16 cellular contexts compared by ENCODE assay signal in the genomic region with DNA sequence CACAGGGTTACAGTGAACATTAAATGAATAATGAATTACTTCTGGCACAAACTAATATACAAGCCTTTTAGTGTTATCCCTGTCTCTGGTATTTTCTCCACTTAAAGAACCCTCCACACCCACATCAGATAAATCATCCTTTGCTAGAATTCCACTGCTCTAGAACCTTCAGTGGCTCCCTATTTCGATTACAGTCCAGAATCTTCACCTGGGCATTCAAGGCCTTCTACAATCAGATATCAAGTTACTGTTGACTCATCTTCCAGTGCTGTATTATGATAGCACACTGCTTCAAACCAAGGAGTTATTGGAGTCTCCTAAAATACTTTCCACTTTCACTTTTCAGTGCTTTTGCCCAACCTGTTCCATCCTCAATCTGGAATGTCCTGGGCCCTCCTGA. TPM values are rescaled to one million over a fixed set of nuclear protein-coding genes. Genes with fewer than 3 reads are reported as not detected.
DNase-seq lines count a peak whose midpoint lies in the region; ATAC-seq and TF ChIP-seq lines count a peak whose summit lies in the region.
"Had no signal": no experiment of that assay in that cellular context is flagged by ENCODE, and none has a peak within 500 bp of the region (broad histone marks: within the 10 kb centered on the region; RNA-seq: fewer than 3 reads in every experiment).

No MANE protein-coding gene starts in this region.

- no peak overlapping the region for H2AFZ ChIP-seq in HCT116 (ENCODE audit: low read depth, low read length, poor library complexity, severe bottlenecking)
- H2AFZ ChIP-seq: GM23338 had no signal

- no peaks in the 10 kb centered on the region for H3K27me3 ChIP-seq in HCT116 (ENCODE audit: insufficient read depth, low read length)

- no peaks in the 10 kb centered on the region for H3K9me2 ChIP-seq in HCT116 (ENCODE audit: insufficient read depth)

- BruUV-seq in HCT116 (replicated peaks; lab: Mats Ljungman, UMichigan) = TSS peak; percentile 24

- H3K36me3 ChIP-seq in HCT116 (ENCODE audit: control insufficient read depth in 1 of 2, insufficient read depth in 2 of 2, low read length in 2 of 2) = no peaks in the 10 kb centered on the region
- H3K36me3 ChIP-seq: BLaER1 had no signal

- intact Hi-C loops in HCT116 (cut with micrococcal nuclease) = no loop called here

- H3K4me2 ChIP-seq in HCT116 (ENCODE audit: low read length) = no peak overlapping the region
- H3K4me2 ChIP-seq: BLaER1, GM23338 had no signal

- no peaks in the 10 kb centered on the region for H3K9me3 ChIP-seq in HCT116 (ENCODE audit: control insufficient read depth in 1 of 2, insufficient read depth in 1 of 2, low read depth in 1 of 2, low read length in 2 of 2)
- H3K9me3 ChIP-seq: BLaER1 had no signal

- POLR2A ChIA-PET in HCT116 (lab: Charles Lee) = no interaction called here

- CTCF ChIA-PET in HCT116 (lab: Charles Lee) = no interaction called here

- TF ChIP-seq RAD21 in HCT116 (IDR thresholded peaks at IDR 0.05; ENCODE audit: low read depth) = no peak

- no peak overlapping the region for H3K27ac ChIP-seq in HCT116 (ENCODE audit: low read depth, low read length)
- H3K27ac ChIP-seq: 22Rv1, BLaER1 had no signal

- H3K4me3 ChIP-seq in HCT116 (replicated peaks in 1 of 2; ENCODE audit: low read depth in 1 of 2, low read length in 2 of 2) = no peak overlapping the region
- H3K4me3 ChIP-seq in epithelial cell of esophagus (ENCODE audit: low read length) = no peak overlapping the region
- H3K4me3 ChIP-seq: BLaER1, GM23338 had no signal

- no peak for TF ChIP-seq CTCF in HCT116 (IDR thresholded peaks at IDR 0.05 in 2 of 3, conservative IDR thresholded peaks at IDR 0.05 in 1 of 3; ENCODE audit: borderline replicate concordance in 1 of 3, insufficient read depth in 1 of 3, low read depth in 2 of 3, low read length in 2 of 3)
- no peak for TF ChIP-seq CTCF in epithelial cell of esophagus (IDR thresholded peaks at IDR 0.05; ENCODE audit: insufficient read depth, low read depth, low read length, missing control alignments)

- no peak for ATAC-seq in HCT116
- no peak for ATAC-seq in GM19395 (IDR thresholded peaks at IDR 0.05; ENCODE audit: unreplicated experiment)
- ATAC-seq in GM18519 (IDR thresholded peaks at IDR 0.05; ENCODE audit: low FRiP score, unreplicated experiment) = no peak
- no peak for ATAC-seq in GM21529 (IDR thresholded peaks at IDR 0.05; ENCODE audit: unreplicated experiment)
- ATAC-seq: GM23338 had no signal

- peaks cover 0 to 17% of the 10 kb centered on the region in 2 experiments; a peak in 3 of 4 replicates for H3K4me1 ChIP-seq in HCT116 (ENCODE audit: control insufficient read depth in 1 of 2, insufficient read depth in 2 of 2, low read length in 2 of 2)

- TF ChIP-seq POLR2A in HCT116 (IDR thresholded peaks at IDR 0.05; ENCODE audit: borderline replicate concordance, extremely low read depth, insufficient read depth, insufficient read length) = no peak

- no peaks in the 10 kb centered on the region for H3K79me2 ChIP-seq in HCT116 (ENCODE audit: insufficient read depth, low read length)

- DNase-seq in DMS53 (lab: John Stamatoyannopoulos, UW) (peak; percentile 20), DMS53 treated with DMSO at 0.1 percent for 48 hours (lab: John Stamatoyannopoulos, UW; ENCODE audit: unreplicated experiment) (no peak), HCT116 (ENCODE audit: low read depth, low spot score) (no peak), OCI-M1 (lab: John Stamatoyannopoulos, UW) (peak; percentile 19), epithelial cell of esophagus (ENCODE audit: low read depth) (peak; percentile 16)
- DNase-seq: AML-193; CD4-positive, CD25-positive, alpha-beta regulatory T cell; DMS79; H7 had no signal

- no peaks in the 10 kb centered on the region for H4K20me1 ChIP-seq in HCT116 (ENCODE audit: insufficient read depth)
- H4K20me1 ChIP-seq: BLaER1 had no signal

- RAD21 ChIA-PET in HCT116 (lab: Charles Lee; ENCODE audit: low non-redundant PET in 1 of 2, low total read pairs in 2 of 2, uncharacterized antibody in 2 of 2, unreplicated experiment in 2 of 2) = no interaction called here

- H3K9ac ChIP-seq in HCT116 (ENCODE audit: low read length) = no peak overlapping the region
- H3K9ac ChIP-seq: BLaER1 had no signal

TF ChIP-seq in HCT116, 20 proteins besides CTCF, POLR2A, EP300 and RAD21:
- TF ChIP-seq, protein P1, sequence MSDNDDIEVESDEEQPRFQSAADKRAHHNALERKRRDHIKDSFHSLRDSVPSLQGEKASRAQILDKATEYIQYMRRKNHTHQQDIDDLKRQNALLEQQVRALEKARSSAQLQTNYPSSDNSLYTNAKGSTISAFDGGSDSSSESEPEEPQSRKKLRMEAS (IDR thresholded peaks at IDR 0.05) = no peak
- no peak for TF ChIP-seq POLR2AphosphoS5 (IDR thresholded peaks at IDR 0.05; ENCODE audit: low read depth, low read length)
- no peak for TF ChIP-seq ZNF274 (IDR thresholded peaks at IDR 0.05; ENCODE audit: low read depth, low read length)
- TF ChIP-seq, protein P2, sequence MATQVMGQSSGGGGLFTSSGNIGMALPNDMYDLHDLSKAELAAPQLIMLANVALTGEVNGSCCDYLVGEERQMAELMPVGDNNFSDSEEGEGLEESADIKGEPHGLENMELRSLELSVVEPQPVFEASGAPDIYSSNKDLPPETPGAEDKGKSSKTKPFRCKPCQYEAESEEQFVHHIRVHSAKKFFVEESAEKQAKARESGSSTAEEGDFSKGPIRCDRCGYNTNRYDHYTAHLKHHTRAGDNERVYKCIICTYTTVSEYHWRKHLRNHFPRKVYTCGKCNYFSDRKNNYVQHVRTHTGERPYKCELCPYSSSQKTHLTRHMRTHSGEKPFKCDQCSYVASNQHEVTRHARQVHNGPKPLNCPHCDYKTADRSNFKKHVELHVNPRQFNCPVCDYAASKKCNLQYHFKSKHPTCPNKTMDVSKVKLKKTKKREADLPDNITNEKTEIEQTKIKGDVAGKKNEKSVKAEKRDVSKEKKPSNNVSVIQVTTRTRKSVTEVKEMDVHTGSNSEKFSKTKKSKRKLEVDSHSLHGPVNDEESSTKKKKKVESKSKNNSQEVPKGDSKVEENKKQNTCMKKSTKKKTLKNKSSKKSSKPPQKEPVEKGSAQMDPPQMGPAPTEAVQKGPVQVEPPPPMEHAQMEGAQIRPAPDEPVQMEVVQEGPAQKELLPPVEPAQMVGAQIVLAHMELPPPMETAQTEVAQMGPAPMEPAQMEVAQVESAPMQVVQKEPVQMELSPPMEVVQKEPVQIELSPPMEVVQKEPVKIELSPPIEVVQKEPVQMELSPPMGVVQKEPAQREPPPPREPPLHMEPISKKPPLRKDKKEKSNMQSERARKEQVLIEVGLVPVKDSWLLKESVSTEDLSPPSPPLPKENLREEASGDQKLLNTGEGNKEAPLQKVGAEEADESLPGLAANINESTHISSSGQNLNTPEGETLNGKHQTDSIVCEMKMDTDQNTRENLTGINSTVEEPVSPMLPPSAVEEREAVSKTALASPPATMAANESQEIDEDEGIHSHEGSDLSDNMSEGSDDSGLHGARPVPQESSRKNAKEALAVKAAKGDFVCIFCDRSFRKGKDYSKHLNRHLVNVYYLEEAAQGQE (IDR thresholded peaks at IDR 0.05; ENCODE audit: low read depth) = no peak
- no peak for TF ChIP-seq SRF (IDR thresholded peaks at IDR 0.05; ENCODE audit: low read depth)
- TF ChIP-seq, protein P3, sequence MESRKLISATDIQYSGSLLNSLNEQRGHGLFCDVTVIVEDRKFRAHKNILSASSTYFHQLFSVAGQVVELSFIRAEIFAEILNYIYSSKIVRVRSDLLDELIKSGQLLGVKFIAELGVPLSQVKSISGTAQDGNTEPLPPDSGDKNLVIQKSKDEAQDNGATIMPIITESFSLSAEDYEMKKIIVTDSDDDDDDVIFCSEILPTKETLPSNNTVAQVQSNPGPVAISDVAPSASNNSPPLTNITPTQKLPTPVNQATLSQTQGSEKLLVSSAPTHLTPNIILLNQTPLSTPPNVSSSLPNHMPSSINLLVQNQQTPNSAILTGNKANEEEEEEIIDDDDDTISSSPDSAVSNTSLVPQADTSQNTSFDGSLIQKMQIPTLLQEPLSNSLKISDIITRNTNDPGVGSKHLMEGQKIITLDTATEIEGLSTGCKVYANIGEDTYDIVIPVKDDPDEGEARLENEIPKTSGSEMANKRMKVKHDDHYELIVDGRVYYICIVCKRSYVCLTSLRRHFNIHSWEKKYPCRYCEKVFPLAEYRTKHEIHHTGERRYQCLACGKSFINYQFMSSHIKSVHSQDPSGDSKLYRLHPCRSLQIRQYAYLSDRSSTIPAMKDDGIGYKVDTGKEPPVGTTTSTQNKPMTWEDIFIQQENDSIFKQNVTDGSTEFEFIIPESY (IDR thresholded peaks at IDR 0.05; ENCODE audit: extremely low read depth, insufficient replicate concordance, low read length) = no peak
- no peak for TF ChIP-seq FOSL1 (IDR thresholded peaks at IDR 0.05; ENCODE audit: low read depth)
- no peak for TF ChIP-seq CEBPB (IDR thresholded peaks at IDR 0.05; ENCODE audit: low read depth)
- no peak for TF ChIP-seq EZH2phosphoT487 (IDR thresholded peaks at IDR 0.05; ENCODE audit: borderline replicate concordance)
- TF ChIP-seq EZH2 (IDR thresholded peaks at IDR 0.05) = no peak
- no peak for TF ChIP-seq JUND (IDR thresholded peaks at IDR 0.05)
- TF ChIP-seq SIN3A (IDR thresholded peaks at IDR 0.05; ENCODE audit: low read depth) = no peak
- no peak for TF ChIP-seq ELF1 (IDR thresholded peaks at IDR 0.05; ENCODE audit: borderline replicate concordance, low read depth)
- no peak for TF ChIP-seq SP1 (IDR thresholded peaks at IDR 0.05; ENCODE audit: low read depth)

RNA-seq across cellular contexts. Expression of a gene that starts 3.4 kb away (rescaled TPM):
- total RNA-seq in HCT116 (2021; ENCODE audit: unreplicated experiment) = 4.0 TPM
- polyA plus RNA-seq in HCT116 (2012) = 4.2 and 5.4 TPM in 2 replicates
- total RNA-seq: CD4-positive, CD25-positive, alpha-beta regulatory T cell had no signal

RNA-seq across cellular contexts. Expression of a gene that starts 8.1 kb away (rescaled TPM):
- not detected for total RNA-seq in HCT116 (2021; ENCODE audit: unreplicated experiment)
- 0.13 and 0.15 TPM in 2 replicates for polyA plus RNA-seq in HCT116 (2012)
- total RNA-seq: H7, HT-29 had no signal

RNA-seq across cellular contexts. Expression of a gene that starts 19.0 kb away (rescaled TPM):
- total RNA-seq in HCT116 (2021; ENCODE audit: unreplicated experiment) = 54.2 TPM
- 49.5 and 55.9 TPM in 2 replicates for polyA plus RNA-seq in HCT116 (2012)

RNA-seq across cellular contexts. Expression of a gene that starts 23.7 kb away (rescaled TPM):
- not detected for total RNA-seq in HCT116 (2021; ENCODE audit: unreplicated experiment)
- not detected in 2 replicates for polyA plus RNA-seq in HCT116 (2012)
- total RNA-seq: CD4-positive, CD25-positive, alpha-beta regulatory T cell; GM23338; H7; HT-29 had no signal
- polyA plus RNA-seq: CD4-positive, CD25-positive, alpha-beta regulatory T cell; GM23338 had no signal

RNA-seq across cellular contexts. Expression of a gene that starts 28.9 kb away (rescaled TPM):
- 6.7 TPM for total RNA-seq in HCT116 (2021; ENCODE audit: unreplicated experiment)
- polyA plus RNA-seq in HCT116 (2012) = 4.4 and 4.8 TPM in 2 replicates

Comparison
In these comparisons a context has a peak if more than half of its experiments do, and no peak if none do; other contexts are left out.
1. DNase-seq: peak in DMS53 (single experiment), OCI-M1 (single experiment) and epithelial cell of esophagus (single experiment); none in DMS53 treated with DMSO at 0.1 percent for 48 hours (single experiment) and HCT116 (single experiment).